In the genomic region with DNA sequence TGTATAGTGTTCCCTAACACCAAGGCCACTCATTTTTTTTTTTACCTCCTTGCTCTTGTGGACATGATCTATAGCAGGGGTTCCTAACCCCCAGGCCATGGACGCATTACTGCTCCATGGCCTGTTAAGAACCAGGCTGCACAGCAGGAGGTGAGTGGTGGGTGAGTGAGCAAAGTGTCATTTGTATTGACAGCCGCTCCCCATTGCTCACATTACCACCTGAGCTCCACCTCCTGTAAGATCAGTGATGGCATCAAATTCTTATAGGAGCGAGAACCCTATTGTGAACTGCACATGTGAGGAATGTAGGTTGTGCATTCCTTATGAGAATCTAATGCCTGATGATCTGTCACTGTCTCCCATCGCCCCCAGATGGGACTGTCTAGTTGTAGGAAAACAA, we compare ENCODE assay signal across 15 cellular contexts.
DNase-seq lines count a peak whose midpoint lies in the region; ATAC-seq, FAIRE-seq and TF ChIP-seq lines count a peak whose summit lies in the region.
"Had no signal": no experiment of that assay in that cellular context is flagged by ENCODE, and none has a peak within 500 bp of the region (broad histone marks: within the 10 kb centered on the region; RNA-seq: fewer than 3 reads in every experiment).

No MANE protein-coding gene starts in this region.

- 91 to 93% methylated on average over 4 of the region's 4 CpGs for WGBS in pancreas, 2 donors

- intact Hi-C loops in Caco-2 (cut with micrococcal nuclease; ENCODE audit: unreplicated experiment), result no loop called here
- intact Hi-C loops in pancreas (cut with DNase I), result no loop called here

- H3K9me3 ChIP-seq in Caco-2 (no peaks in the 10 kb centered on the region), pancreas (no peaks in the 10 kb centered on the region)

- DNase-seq in Caco-2, result no peak
- DNase-seq in M059J (ENCODE audit: low read depth), result peak; percentile 36
- DNase-seq in epithelial cell of esophagus (ENCODE audit: low read depth), result peak; percentile 70
- no peak for DNase-seq in pancreas
- no peak for DNase-seq in stimulated activated effector memory CD8-positive, alpha-beta T cell treated with anti-CD3 and anti-CD28 coated beads, Interleukin-12 subunit alpha, Interleukin-12 subunit beta, amount 100 ng/mL, for 72 hours (ENCODE audit: low spot score in 2 of 2)
- DNase-seq in MV-4-11 (lab: John Stamatoyannopoulos, UW), result no peak
- DNase-seq: AML-193, IMR-90, NCI-H1436, NCI-H2029 treated with DMSO at 0.1 percent for 48 hours, NCI-H510A treated with DMSO at 0.1 percent for 48 hours had no signal

- no peaks in the 10 kb centered on the region for H3K36me3 ChIP-seq in Caco-2 (ENCODE audit: control insufficient read depth, insufficient read depth, low read length)
- no peaks in the 10 kb centered on the region for H3K36me3 ChIP-seq in pancreas

- H3K9me3 Mint-ChIP-seq in Caco-2 (ENCODE audit: unreplicated experiment), result no peaks in the 10 kb centered on the region
- no peaks in the 10 kb centered on the region for H3K9me3 Mint-ChIP-seq in stimulated activated effector memory CD8-positive, alpha-beta T cell treated with anti-CD3 and anti-CD28 coated beads, Interleukin-12 subunit alpha, Interleukin-12 subunit beta, amount 100 ng/mL, for 72 hours

- H3K27ac Mint-ChIP-seq in Caco-2 (ENCODE audit: unreplicated experiment), result peak overlapping the region; percentile 74
- no peak overlapping the region for H3K27ac Mint-ChIP-seq in stimulated activated effector memory CD8-positive, alpha-beta T cell treated with anti-CD3 and anti-CD28 coated beads, Interleukin-12 subunit alpha, Interleukin-12 subunit beta, amount 100 ng/mL, for 72 hours

- no peaks in the 10 kb centered on the region for H3K27me3 Mint-ChIP-seq in Caco-2 (ENCODE audit: insufficient read depth, unreplicated experiment)

- H3K4me1 Mint-ChIP-seq in Caco-2 (ENCODE audit: low read depth, unreplicated experiment), result peaks cover 48% of the 10 kb centered on the region
- H3K4me1 Mint-ChIP-seq in stimulated activated effector memory CD8-positive, alpha-beta T cell treated with anti-CD3 and anti-CD28 coated beads, Interleukin-12 subunit alpha, Interleukin-12 subunit beta, amount 100 ng/mL, for 72 hours, result no peaks in the 10 kb centered on the region

- H3K4me3 Mint-ChIP-seq in Caco-2 (ENCODE audit: unreplicated experiment), result no peak overlapping the region
- no peak overlapping the region for H3K4me3 Mint-ChIP-seq in stimulated activated effector memory CD8-positive, alpha-beta T cell treated with anti-CD3 and anti-CD28 coated beads, Interleukin-12 subunit alpha, Interleukin-12 subunit beta, amount 100 ng/mL, for 72 hours

- no TSS peak for BruUV-seq in Caco-2 (replicated peaks; lab: Mats Ljungman, UMichigan)

- H3K36me3 Mint-ChIP-seq in Caco-2 (ENCODE audit: insufficient read depth, unreplicated experiment), result peaks cover 18% of the 10 kb centered on the region
- H3K36me3 Mint-ChIP-seq in stimulated activated effector memory CD8-positive, alpha-beta T cell treated with anti-CD3 and anti-CD28 coated beads, Interleukin-12 subunit alpha, Interleukin-12 subunit beta, amount 100 ng/mL, for 72 hours, result no peaks in the 10 kb centered on the region

- no peak for FAIRE-seq in pancreas (lab: Jason Lieb, UNC)
- FAIRE-seq: D721Med had no signal

- no peak overlapping the region for H3K4me3 ChIP-seq in Caco-2 (ENCODE audit: low read depth, low read length)
- no peak overlapping the region for H3K4me3 ChIP-seq in epithelial cell of esophagus (ENCODE audit: low read length)
- no peak overlapping the region for H3K4me3 ChIP-seq in pancreas

- ATAC-seq in pancreas (no peak), GM21717 (IDR thresholded peaks at IDR 0.05; ENCODE audit: unreplicated experiment) (no peak), GM18873 (IDR thresholded peaks at IDR 0.05; ENCODE audit: low FRiP score, unreplicated experiment) (no peak)
- ATAC-seq in stimulated activated effector memory CD8-positive, alpha-beta T cell treated with anti-CD3 and anti-CD28 coated beads, Interleukin-12 subunit alpha, Interleukin-12 subunit beta, amount 100 ng/mL, for 72 hours, result no peak

- H3K4me1 ChIP-seq in Caco-2, result peaks cover 49% of the 10 kb centered on the region
- H3K4me1 ChIP-seq in pancreas, result peaks cover 5 to 28% (median 13%) of the 10 kb centered on the region in 3 donors

- peak overlapping the region in 3 of 4 donors; percentile 70 to 94 (median 87) for H3K27ac ChIP-seq in pancreas
- H3K27ac ChIP-seq: RWPE1 had no signal

- CTCF ChIA-PET in Caco-2 (lab: Charles Lee), result interaction anchor here (0.7 kb wide), 1 partner anchor 79 kb away, joined by 3 read pairs; no protein-coding TSS in a partner anchor

- TF ChIP-seq CTCF in Caco-2 (IDR thresholded peaks at IDR 0.05; ENCODE audit: insufficient read depth in 1 of 2, low read depth in 1 of 2, low read length in 1 of 2, severe bottlenecking in 1 of 2, unreplicated experiment in 1 of 2) (no peak), epithelial cell of esophagus (IDR thresholded peaks at IDR 0.05; ENCODE audit: insufficient read depth, low read depth, low read length, missing control alignments) (no peak), pancreas (IDR thresholded peaks at IDR 0.05) (no peak)

- H3K27me3 ChIP-seq in Caco-2 (replicated peaks; ENCODE audit: control insufficient read depth, insufficient read depth, low read length) (no peaks in the 10 kb centered on the region), pancreas (no peaks in the 10 kb centered on the region)

- POLR2A ChIA-PET in Caco-2 (lab: Charles Lee), result no interaction called here

Comparison
In these comparisons a context has a peak if more than half of its experiments do, and no peak if none do; other contexts are left out.
1. DNase-seq: peak in M059J (single experiment) and epithelial cell of esophagus (single experiment); none in Caco-2 (0 of 2), pancreas (0 of 6), stimulated activated effector memory CD8-positive, alpha-beta T cell treated with anti-CD3 and anti-CD28 coated beads, Interleukin-12 subunit alpha, Interleukin-12 subunit beta, amount 100 ng/mL, for 72 hours (0 of 2) and MV-4-11 (single experiment).